Comparison of ENCODE assay signal across 7 cellular contexts in genomic region chr17:2238432-2239169, GRCh38.
DNase-seq lines count a peak whose midpoint lies in the region; ATAC-seq lines count a peak whose summit lies in the region.

No MANE protein-coding gene starts in this region.

- H3K27ac Mint-ChIP-seq in stimulated activated effector memory CD8-positive, alpha-beta T cell treated with anti-CD3 and anti-CD28 coated beads, Interleukin-12 subunit alpha, Interleukin-12 subunit beta, amount 100 ng/mL, for 72 hours = no peak overlapping the region

- no peaks in the 10 kb centered on the region for H3K9me3 Mint-ChIP-seq in stimulated activated effector memory CD8-positive, alpha-beta T cell treated with anti-CD3 and anti-CD28 coated beads, Interleukin-12 subunit alpha, Interleukin-12 subunit beta, amount 100 ng/mL, for 72 hours

- no peak overlapping the region for H3K27ac ChIP-seq in substantia nigra (ENCODE audit: low read depth, low read length, poor library complexity, severe bottlenecking)

- H3K36me3 Mint-ChIP-seq in stimulated activated effector memory CD8-positive, alpha-beta T cell treated with anti-CD3 and anti-CD28 coated beads, Interleukin-12 subunit alpha, Interleukin-12 subunit beta, amount 100 ng/mL, for 72 hours = peaks cover 73% of the 10 kb centered on the region

- intact Hi-C loops in head of caudate nucleus (cut with DNase I) = no loop called here

- H3K4me1 Mint-ChIP-seq in stimulated activated effector memory CD8-positive, alpha-beta T cell treated with anti-CD3 and anti-CD28 coated beads, Interleukin-12 subunit alpha, Interleukin-12 subunit beta, amount 100 ng/mL, for 72 hours = peaks cover 23% of the 10 kb centered on the region

- peak in 39 of 42 donors; percentile 8 to 82 (median 50) for DNase-seq in head of caudate nucleus
- peak in 36 of 49 donors; percentile 6 to 77 (median 38) for DNase-seq in substantia nigra (lab: John Stamatoyannopoulos, UW)
- DNase-seq in RPMI8226 = no peak
- DNase-seq in stimulated activated effector memory CD8-positive, alpha-beta T cell treated with anti-CD3 and anti-CD28 coated beads, Interleukin-12 subunit alpha, Interleukin-12 subunit beta, amount 100 ng/mL, for 72 hours (ENCODE audit: low spot score in 2 of 2) = no peak
- DNase-seq in activated CD4-positive, CD25-positive, alpha-beta regulatory T cell treated with anti-CD3 and anti-CD28 coated beads, Interleukin-2, amount 50 U/mL, for 72 hours = no peak

- ATAC-seq in GM19351 (IDR thresholded peaks at IDR 0.05; ENCODE audit: unreplicated experiment) = peak; percentile 57
- peak; percentile 47 for ATAC-seq in HG03439 (IDR thresholded peaks at IDR 0.05; ENCODE audit: unreplicated experiment)
- ATAC-seq in stimulated activated effector memory CD8-positive, alpha-beta T cell treated with anti-CD3 and anti-CD28 coated beads, Interleukin-12 subunit alpha, Interleukin-12 subunit beta, amount 100 ng/mL, for 72 hours = no peak

- no peak overlapping the region for H3K4me3 Mint-ChIP-seq in stimulated activated effector memory CD8-positive, alpha-beta T cell treated with anti-CD3 and anti-CD28 coated beads, Interleukin-12 subunit alpha, Interleukin-12 subunit beta, amount 100 ng/mL, for 72 hours

Comparison
In these comparisons a context has a peak if more than half of its experiments do, and no peak if none do; other contexts are left out.
1. DNase-seq: peak in head of caudate nucleus (39 of 42) and substantia nigra (36 of 49); none in RPMI8226 (single experiment), stimulated activated effector memory CD8-positive, alpha-beta T cell treated with anti-CD3 and anti-CD28 coated beads, Interleukin-12 subunit alpha, Interleukin-12 subunit beta, amount 100 ng/mL, for 72 hours (0 of 2) and activated CD4-positive, CD25-positive, alpha-beta regulatory T cell treated with anti-CD3 and anti-CD28 coated beads, Interleukin-2, amount 50 U/mL, for 72 hours (single experiment).